Comparison of ENCODE assay signal across 1 cellular context in genomic region chr17:45391918-45392317, GRCh38.
TF ChIP-seq lines count a peak whose summit lies in the region.

No MANE protein-coding gene starts in this region.

TF ChIP-seq in HepG2, 621 proteins besides CTCF, POLR2A, EP300 and RAD21:
- TF ChIP-seq ZNF264 (CRISPR knock-in tag; IDR thresholded peaks at IDR 0.05): no peak
- no peak for TF ChIP-seq KDM6A (CRISPR knock-in tag; IDR thresholded peaks at IDR 0.05; ENCODE audit: low read depth)
- TF ChIP-seq HMGXB4 (CRISPR knock-in tag; IDR thresholded peaks at IDR 0.05; ENCODE audit: borderline replicate concordance in 1 of 2, low read depth in 1 of 2): no peak
- no peak for TF ChIP-seq AHR (CRISPR knock-in tag; IDR thresholded peaks at IDR 0.05)
- TF ChIP-seq ZNF3 (CRISPR knock-in tag; IDR thresholded peaks at IDR 0.05): no peak
- TF ChIP-seq MLLT10 (CRISPR knock-in tag; IDR thresholded peaks at IDR 0.05): no peak
- 0 out of 2 replicates have a peak, but pooled peaks have one; percentile 6 for TF ChIP-seq FOSL2 (CRISPR knock-in tag; IDR thresholded peaks at IDR 0.05)
- no peak for TF ChIP-seq ZNF780A (CRISPR knock-in tag; IDR thresholded peaks at IDR 0.05)
- TF ChIP-seq GTF2F1 (IDR thresholded peaks at IDR 0.05; ENCODE audit: low read length): no peak
- no peak for TF ChIP-seq ONECUT2 (CRISPR knock-in tag; IDR thresholded peaks at IDR 0.05)
- TF ChIP-seq SOX13 (IDR thresholded peaks at IDR 0.05): no peak
- TF ChIP-seq SOX13 (CRISPR knock-in tag; conservative IDR thresholded peaks at IDR 0.05 in 1 of 2, IDR thresholded peaks at IDR 0.05 in 1 of 2): no peak
- TF ChIP-seq ELK4 (CRISPR knock-in tag; IDR thresholded peaks at IDR 0.05; ENCODE audit: borderline replicate concordance): no peak
- TF ChIP-seq CBX2 (IDR thresholded peaks at IDR 0.05; ENCODE audit: low read depth, low read length): no peak
- TF ChIP-seq CBX2 (CRISPR knock-in tag; IDR thresholded peaks at IDR 0.05; ENCODE audit: low read depth): no peak
- TF ChIP-seq ZNF770 (CRISPR knock-in tag; IDR thresholded peaks at IDR 0.05): peak; percentile 82
- TF ChIP-seq HOMEZ (CRISPR knock-in tag; IDR thresholded peaks at IDR 0.05; ENCODE audit: low read depth): no peak
